Comparison of ENCODE assay signal across 1 cellular context in the genomic region with DNA sequence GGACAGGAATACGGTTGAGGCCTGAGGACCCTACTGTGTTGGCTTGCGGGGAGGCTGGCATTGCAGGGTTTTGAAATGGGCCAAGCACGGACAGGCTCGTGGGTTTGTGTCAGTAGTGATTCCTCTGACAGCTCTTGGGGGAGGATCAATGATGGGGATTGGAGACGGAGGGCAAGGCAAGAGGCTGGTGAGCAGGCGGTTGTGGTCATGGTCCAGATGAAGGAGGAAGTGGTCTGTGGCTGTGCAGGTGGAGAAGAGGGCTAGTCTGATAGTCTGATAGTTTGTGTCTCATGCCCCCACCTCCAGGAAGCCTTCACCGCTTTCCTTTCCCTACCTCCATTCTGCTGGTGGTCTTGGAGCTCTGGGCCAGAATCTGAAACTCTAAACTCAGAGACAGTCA.
TF ChIP-seq lines count a peak whose summit lies in the region.

No MANE protein-coding gene starts in this region.

TF ChIP-seq in K562, 482 proteins besides CTCF, POLR2A, EP300 and RAD21:
- TF ChIP-seq NUFIP1 (IDR thresholded peaks at IDR 0.05; ENCODE audit: partially characterized antibody) (no peak), ZFP36 (IDR thresholded peaks at IDR 0.05; ENCODE audit: low read depth, low read length, partially characterized antibody) (peak; percentile 73), ZNF589 (CRISPR knock-in tag; IDR thresholded peaks at IDR 0.05; ENCODE audit: low read depth) (no peak), ZNF282 (CRISPR knock-in tag; IDR thresholded peaks at IDR 0.05) (no peak), SPI1 (IDR thresholded peaks at IDR 0.05; ENCODE audit: borderline replicate concordance, low read depth, low read length) (0 out of 2 replicates have a peak, but pooled peaks have one; percentile 15), USF2 (CRISPR knock-in tag; IDR thresholded peaks at IDR 0.05) (no peak), C11orf30 (IDR thresholded peaks at IDR 0.05; ENCODE audit: low read depth) (no peak), KDM5B (IDR thresholded peaks at IDR 0.05; ENCODE audit: insufficient replicate concordance, low read depth, low read length) (no peak), RBFOX2 (IDR thresholded peaks at IDR 0.05; ENCODE audit: low read depth, low read length) (0 out of 2 replicates have a peak, but pooled peaks have one; percentile 17), ZBTB8A (IDR thresholded peaks at IDR 0.05; ENCODE audit: partially characterized antibody) (no peak), ZNF778 (CRISPR knock-in tag; IDR thresholded peaks at IDR 0.05) (no peak), CREB5 (CRISPR knock-in tag; IDR thresholded peaks at IDR 0.05) (no peak), MAX (CRISPR knock-in tag; IDR thresholded peaks at IDR 0.05) (peak; percentile 20; the same call in 1 of the 2 replicates)
- TF ChIP-seq, protein P1, sequence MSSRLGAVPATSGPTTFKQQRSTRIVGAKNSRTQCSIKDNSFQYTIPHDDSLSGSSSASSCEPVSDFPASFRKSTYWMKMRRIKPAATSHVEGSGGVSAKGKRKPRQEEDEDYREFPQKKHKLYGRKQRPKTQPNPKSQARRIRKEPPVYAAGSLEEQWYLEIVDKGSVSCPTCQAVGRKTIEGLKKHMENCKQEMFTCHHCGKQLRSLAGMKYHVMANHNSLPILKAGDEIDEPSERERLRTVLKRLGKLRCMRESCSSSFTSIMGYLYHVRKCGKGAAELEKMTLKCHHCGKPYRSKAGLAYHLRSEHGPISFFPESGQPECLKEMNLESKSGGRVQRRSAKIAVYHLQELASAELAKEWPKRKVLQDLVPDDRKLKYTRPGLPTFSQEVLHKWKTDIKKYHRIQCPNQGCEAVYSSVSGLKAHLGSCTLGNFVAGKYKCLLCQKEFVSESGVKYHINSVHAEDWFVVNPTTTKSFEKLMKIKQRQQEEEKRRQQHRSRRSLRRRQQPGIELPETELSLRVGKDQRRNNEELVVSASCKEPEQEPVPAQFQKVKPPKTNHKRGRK (tag; IDR thresholded peaks at IDR 0.05): no peak
